Comparison of ENCODE assay signal across 8 cellular contexts in the genomic region with DNA sequence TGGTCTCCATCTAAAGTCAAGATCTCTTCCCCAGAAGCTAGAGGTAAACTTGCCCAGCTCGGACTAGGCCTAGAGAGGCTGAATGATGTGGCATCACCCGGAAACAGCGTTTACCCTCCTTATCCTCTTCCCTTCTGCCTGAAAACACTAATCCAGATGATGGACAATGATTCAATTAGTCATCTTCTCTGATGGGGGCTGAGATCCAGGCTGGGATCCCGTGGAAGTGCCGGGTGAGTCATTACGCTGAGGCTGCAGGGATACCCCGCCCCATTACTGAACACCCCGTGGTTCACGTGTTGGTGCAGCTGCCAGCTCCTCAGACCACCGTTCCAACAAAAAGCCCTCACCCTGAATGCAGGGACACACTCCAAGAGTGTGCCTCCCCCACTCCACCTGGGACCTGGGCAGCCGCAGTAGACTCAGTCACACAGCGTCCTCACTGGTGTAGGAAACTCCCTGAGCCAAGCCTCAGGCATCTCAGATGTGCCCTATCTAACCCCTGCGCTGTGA. TPM values are rescaled to one million over a fixed set of nuclear protein-coding genes. Genes with fewer than 3 reads are reported as not detected.
DNase-seq lines count a peak whose midpoint lies in the region; ATAC-seq lines count a peak whose summit lies in the region.

No MANE protein-coding gene starts in this region.

- H3K27me3 Mint-ChIP-seq in activated T-cell treated with anti-CD3 and anti-CD28 coated beads, Interleukin-2, amount 50 U/mL, for 72 hours (ENCODE audit: low read depth) = no peaks in the 10 kb centered on the region
- H3K27me3 Mint-ChIP-seq in naive thymus-derived CD4-positive, alpha-beta T cell = no peaks in the 10 kb centered on the region

- intact Hi-C loops in naive thymus-derived CD4-positive, alpha-beta T cell (cut with micrococcal nuclease) = loop anchor here (1.0 to 10.0 kb wide), 9 partner anchors 13 to 461 kb away; a partner anchor contains a TSS

- peak overlapping the region; percentile 94 for H3K27ac Mint-ChIP-seq in activated T-cell treated with anti-CD3 and anti-CD28 coated beads, Interleukin-2, amount 50 U/mL, for 72 hours
- H3K27ac Mint-ChIP-seq in naive thymus-derived CD4-positive, alpha-beta T cell = peak overlapping the region; percentile 86 to 99 (median 96)

- H3K36me3 ChIP-seq in naive thymus-derived CD4-positive, alpha-beta T cell (ENCODE audit: control insufficient read depth in 2 of 3, insufficient read depth in 3 of 3, low read length in 3 of 3) = peaks cover 0 to 3% (median 0%) of the 10 kb centered on the region in 3 experiments

- H3K4me1 Mint-ChIP-seq in activated T-cell treated with anti-CD3 and anti-CD28 coated beads, Interleukin-2, amount 50 U/mL, for 72 hours (ENCODE audit: low read depth) = peaks cover 67% of the 10 kb centered on the region
- peaks cover 48 to 77% (median 70%) of the 10 kb centered on the region in 7 donors for H3K4me1 Mint-ChIP-seq in naive thymus-derived CD4-positive, alpha-beta T cell

- H3K4me1 ChIP-seq in naive thymus-derived CD4-positive, alpha-beta T cell (ENCODE audit: control insufficient read depth in 2 of 2, insufficient read depth in 2 of 2, low read length in 2 of 2) = peaks cover 53 to 59% of the 10 kb centered on the region in 2 donors

- no peak for DNase-seq in activated T-cell treated with anti-CD3 and anti-CD28 coated beads, Interleukin-2, amount 50 U/mL, for 72 hours
- DNase-seq in activated T-cell treated with anti-CD3 and anti-CD28 coated beads, Interleukin-2, amount 50 U/mL, for 1 hour = no peak
- DNase-seq in T-helper 9 cell (peak; percentile 17), epidermal melanocyte (ENCODE audit: insufficient read length, low spot score) (peak; percentile 30), DMS114 treated with DMSO at 0.1 percent for 48 hours (lab: John Stamatoyannopoulos, UW; ENCODE audit: unreplicated experiment) (no peak), mucosa of gallbladder (ENCODE audit: low spot score) (no peak)
- DNase-seq in naive thymus-derived CD4-positive, alpha-beta T cell = no peak
- no peak for DNase-seq in stimulated activated CD4-positive, alpha-beta T cell treated with anti-CD3 and anti-CD28 coated beads, Interleukin-2, amount 100 ng/mL, for 24 hours

- ATAC-seq in activated T-cell treated with anti-CD3 and anti-CD28 coated beads, Interleukin-2, amount 50 U/mL, for 72 hours (replicated peaks in 1 of 2) = no peak
- ATAC-seq in naive thymus-derived CD4-positive, alpha-beta T cell = no peak

- POLR2A ChIA-PET in naive thymus-derived CD4-positive, alpha-beta T cell (lab: Charles Lee) = interaction anchor here (1.0 to 7.3 kb wide), 7 partner anchors 10 to 133 kb away, joined by 4 to 268 read pairs (median 16); a partner anchor contains a TSS

- peak overlapping the region; percentile 86 to 95 for H3K4me3 Mint-ChIP-seq in activated T-cell treated with anti-CD3 and anti-CD28 coated beads, Interleukin-2, amount 50 U/mL, for 72 hours
- peak overlapping the region; percentile 77 to 98 (median 96) for H3K4me3 Mint-ChIP-seq in naive thymus-derived CD4-positive, alpha-beta T cell

- CTCF ChIA-PET in naive thymus-derived CD4-positive, alpha-beta T cell (lab: Charles Lee) = interaction anchor here (0.6 to 6.1 kb wide), 13 partner anchors 8 to 218 kb away, joined by 3 to 139 read pairs (median 6); a partner anchor contains a TSS

- peaks cover 4 to 5% of the 10 kb centered on the region in 2 donors for H3K36me3 Mint-ChIP-seq in activated T-cell treated with anti-CD3 and anti-CD28 coated beads, Interleukin-2, amount 50 U/mL, for 72 hours (ENCODE audit: insufficient read depth in 2 of 2)
- H3K36me3 Mint-ChIP-seq in naive thymus-derived CD4-positive, alpha-beta T cell = peaks cover 0 to 24% (median 0%) of the 10 kb centered on the region in 5 donors

- no peaks in the 10 kb centered on the region for H3K27me3 ChIP-seq in naive thymus-derived CD4-positive, alpha-beta T cell (ENCODE audit: control insufficient read depth in 2 of 2, insufficient read depth in 2 of 2, low read length in 2 of 2)

- no peaks in the 10 kb centered on the region for H3K9me3 Mint-ChIP-seq in activated T-cell treated with anti-CD3 and anti-CD28 coated beads, Interleukin-2, amount 50 U/mL, for 72 hours
- no peaks in the 10 kb centered on the region for H3K9me3 Mint-ChIP-seq in naive thymus-derived CD4-positive, alpha-beta T cell

- peak overlapping the region; percentile 49 for H3K4me3 ChIP-seq in naive thymus-derived CD4-positive, alpha-beta T cell (ENCODE audit: low read length)

- H3K9me3 ChIP-seq in naive thymus-derived CD4-positive, alpha-beta T cell (ENCODE audit: control insufficient read depth in 2 of 3, low read length in 3 of 3) = no peaks in the 10 kb centered on the region

- peak overlapping the region; percentile 98 for H3K27ac ChIP-seq in naive thymus-derived CD4-positive, alpha-beta T cell (ENCODE audit: low read depth, low read length)

RNA-seq across cellular contexts. Expression of a gene that starts 2.0 kb away (rescaled TPM):
- total RNA-seq in activated T-cell treated with anti-CD3 and anti-CD28 coated beads, Interleukin-2, amount 50 U/mL, for 72 hours = 100 to 1,000 TPM; 219 to 358 TPM
- 100 to 1,000 TPM; 178 to 433 (median 201) TPM for total RNA-seq in naive thymus-derived CD4-positive, alpha-beta T cell
- polyA plus RNA-seq in naive thymus-derived CD4-positive, alpha-beta T cell = 100 to 1,000 TPM; 424 to 568 TPM
- total RNA-seq in mucosa of gallbladder = 824 TPM

RNA-seq across cellular contexts. Expression of a gene that starts 7.0 kb away (rescaled TPM):
- total RNA-seq in activated T-cell treated with anti-CD3 and anti-CD28 coated beads, Interleukin-2, amount 50 U/mL, for 72 hours = 1 to 10 TPM; 2.8 to 4.4 TPM
- total RNA-seq in naive thymus-derived CD4-positive, alpha-beta T cell = 1 to 10 TPM in 2 of 5 experiments, under 1 TPM in 1, not detected in 2; 0.78 to 2.0 (median 1.2) TPM
- 1 to 10 TPM in 1 of 2 donors, under 1 TPM in 1; 0.91 to 1.5 TPM for polyA plus RNA-seq in naive thymus-derived CD4-positive, alpha-beta T cell
- total RNA-seq in mucosa of gallbladder = not detected

RNA-seq across cellular contexts. Expression of a gene that starts 11.9 kb away (rescaled TPM):
- 100 to 1,000 TPM in 1 of 2 donors, 10 to 100 TPM in 1; 96.1 to 198 TPM for total RNA-seq in activated T-cell treated with anti-CD3 and anti-CD28 coated beads, Interleukin-2, amount 50 U/mL, for 72 hours
- 100 to 1,000 TPM in 3 of 5 experiments, 10 to 100 TPM in 2; 54.0 to 766 (median 204) TPM for total RNA-seq in naive thymus-derived CD4-positive, alpha-beta T cell
- 100 to 1,000 TPM; 259 to 359 TPM for polyA plus RNA-seq in naive thymus-derived CD4-positive, alpha-beta T cell
- total RNA-seq in mucosa of gallbladder = 66.8 TPM

RNA-seq across cellular contexts. Expression of a gene that starts 15.3 kb away (rescaled TPM):
- total RNA-seq in activated T-cell treated with anti-CD3 and anti-CD28 coated beads, Interleukin-2, amount 50 U/mL, for 72 hours = not detected
- not detected for total RNA-seq in naive thymus-derived CD4-positive, alpha-beta T cell
- not detected for polyA plus RNA-seq in naive thymus-derived CD4-positive, alpha-beta T cell
- total RNA-seq in mucosa of gallbladder = not detected

RNA-seq across cellular contexts. Expression of a gene that starts 31.9 kb away (rescaled TPM):
- 1 to 10 TPM; 1.7 to 5.0 TPM for total RNA-seq in activated T-cell treated with anti-CD3 and anti-CD28 coated beads, Interleukin-2, amount 50 U/mL, for 72 hours
- total RNA-seq in naive thymus-derived CD4-positive, alpha-beta T cell = 1 to 10 TPM in 1 of 5 experiments, not detected in 4; 1.1 TPM
- polyA plus RNA-seq in naive thymus-derived CD4-positive, alpha-beta T cell = not detected
- total RNA-seq in mucosa of gallbladder = 1.4 TPM

Comparison
In these comparisons a context has a peak if more than half of its experiments do, and no peak if none do; other contexts are left out.
1. DNase-seq: peak in T-helper 9 cell (single experiment) and epidermal melanocyte (single experiment); none in activated T-cell treated with anti-CD3 and anti-CD28 coated beads, Interleukin-2, amount 50 U/mL, for 72 hours (0 of 2), activated T-cell treated with anti-CD3 and anti-CD28 coated beads, Interleukin-2, amount 50 U/mL, for 1 hour (single experiment), naive thymus-derived CD4-positive, alpha-beta T cell (0 of 9), DMS114 treated with DMSO at 0.1 percent for 48 hours (single experiment), mucosa of gallbladder (single experiment) and stimulated activated CD4-positive, alpha-beta T cell treated with anti-CD3 and anti-CD28 coated beads, Interleukin-2, amount 100 ng/mL, for 24 hours (0 of 2).